In genomic region chr6:6661684-6662083, GRCh38 we compare ENCODE assay signal across 9 cellular contexts.
A peak's percentile ranks its signal among the peaks of the same experiment; 100 is the strongest.
DNase-seq lines count a peak whose midpoint lies in the region; ATAC-seq, FAIRE-seq and TF ChIP-seq lines count a peak whose summit lies in the region.
"Had no signal": no experiment of that assay in that cellular context is flagged by ENCODE, and none has a peak within 500 bp of the region (broad histone marks: within the 10 kb centered on the region; RNA-seq: fewer than 3 reads in every experiment).

No MANE protein-coding gene starts in this region.

- WGBS in pancreas, 2 donors: 13 to 17% methylated on average over 3 of the region's 3 CpGs

- H3K27me3 ChIP-seq in pancreas: no peaks in the 10 kb centered on the region

- no peak for TF ChIP-seq POLR2A in erythroblast (IDR thresholded peaks at IDR 0.05; ENCODE audit: low read length)

- H3K9me3 Mint-ChIP-seq in activated T-helper 17 cell treated with anti-CD3 and anti-CD28 coated beads, Interleukin-2, amount 50 U/mL, for 72 hours: no peaks in the 10 kb centered on the region

- H3K4me1 Mint-ChIP-seq in activated T-helper 17 cell treated with anti-CD3 and anti-CD28 coated beads, Interleukin-2, amount 50 U/mL, for 72 hours: peaks cover 6% of the 10 kb centered on the region
- H3K4me1 Mint-ChIP-seq in T-helper 17 cell: peaks cover 7% of the 10 kb centered on the region

- H3K27me3 Mint-ChIP-seq in activated T-helper 17 cell treated with anti-CD3 and anti-CD28 coated beads, Interleukin-2, amount 50 U/mL, for 72 hours: peaks cover 14% of the 10 kb centered on the region
- peaks cover 40% of the 10 kb centered on the region for H3K27me3 Mint-ChIP-seq in T-helper 17 cell

- no peaks in the 10 kb centered on the region for H3K36me3 Mint-ChIP-seq in activated T-helper 17 cell treated with anti-CD3 and anti-CD28 coated beads, Interleukin-2, amount 50 U/mL, for 72 hours (ENCODE audit: low read depth)
- H3K36me3 Mint-ChIP-seq in T-helper 17 cell (ENCODE audit: low read depth): no peaks in the 10 kb centered on the region

- no peaks in the 10 kb centered on the region for H3K36me3 ChIP-seq in pancreas
- H3K36me3 ChIP-seq: esophagus squamous epithelium had no signal

- no peak for TF ChIP-seq CTCF in pancreas (IDR thresholded peaks at IDR 0.05)

- H3K27ac ChIP-seq in pancreas: no peak overlapping the region
- H3K27ac ChIP-seq: esophagus squamous epithelium had no signal

- no peak overlapping the region for H3K4me3 Mint-ChIP-seq in activated T-helper 17 cell treated with anti-CD3 and anti-CD28 coated beads, Interleukin-2, amount 50 U/mL, for 72 hours
- no peak overlapping the region for H3K4me3 Mint-ChIP-seq in T-helper 17 cell

- ATAC-seq in pancreas (peak in 3 of 4 donors; percentile 62 to 75 (median 74)), GM19351 (IDR thresholded peaks at IDR 0.05; ENCODE audit: unreplicated experiment) (no peak), T-helper 17 cell (no peak)
- ATAC-seq in activated T-helper 17 cell treated with anti-CD3 and anti-CD28 coated beads, Interleukin-2, amount 50 U/mL, for 72 hours (replicated peaks): no peak

- peak; percentile 33 for DNase-seq in H4 (ENCODE audit: low spot score)
- DNase-seq in NCI-H446 treated with DMSO at 0.1 percent for 48 hours (lab: John Stamatoyannopoulos, UW): peak; percentile 84
- DNase-seq in erythroblast (lab: John Stamatoyannopoulos, UW): peak; percentile 23 to 33
- DNase-seq in pancreas: peak in 2 of 6 donors; percentile 46 to 61
- DNase-seq in T-helper 17 cell: no peak
- DNase-seq in A172 (ENCODE audit: low spot score): no peak
- DNase-seq: esophagus squamous epithelium had no signal

- H3K4me3 ChIP-seq in pancreas: no peak overlapping the region
- H3K4me3 ChIP-seq: esophagus squamous epithelium had no signal

- H3K4me1 ChIP-seq in pancreas: no peaks in the 10 kb centered on the region

- no peaks in the 10 kb centered on the region for H3K9me3 ChIP-seq in pancreas
- H3K9me3 ChIP-seq in T-helper 17 cell (ENCODE audit: control insufficient read depth, low read length, poor library complexity, severe bottlenecking): no peaks in the 10 kb centered on the region
- H3K9me3 ChIP-seq: esophagus squamous epithelium had no signal

- FAIRE-seq in pancreas (lab: Jason Lieb, UNC): no peak

- intact Hi-C loops in pancreas (cut with DNase I): no loop called here

- H3K27ac Mint-ChIP-seq in activated T-helper 17 cell treated with anti-CD3 and anti-CD28 coated beads, Interleukin-2, amount 50 U/mL, for 72 hours: no peak overlapping the region
- no peak overlapping the region for H3K27ac Mint-ChIP-seq in T-helper 17 cell

Comparison
In these comparisons a context has a peak if more than half of its experiments do, and no peak if none do; other contexts are left out.
1. DNase-seq: peak in H4 (single experiment), NCI-H446 treated with DMSO at 0.1 percent for 48 hours (single experiment) and erythroblast (2 of 2); none in T-helper 17 cell (0 of 3) and A172 (single experiment).
2. ATAC-seq: peak in pancreas (3 of 4); none in activated T-helper 17 cell treated with anti-CD3 and anti-CD28 coated beads, Interleukin-2, amount 50 U/mL, for 72 hours (single experiment), GM19351 (single experiment) and T-helper 17 cell (single experiment).